ENCODE assay signal across 8 cellular contexts in genomic region chr9:132079391-132080071, GRCh38. TPM values are rescaled to one million over a fixed set of nuclear protein-coding genes. Genes with fewer than 3 reads are reported as not detected.
DNase-seq lines count a peak whose midpoint lies in the region; ATAC-seq and FAIRE-seq lines count a peak whose summit lies in the region.

TSS of gene MED27 (minus strand) at chr9:132079867. CDS start at chr9:132079844, 23 bp downstream.

- no peak for FAIRE-seq in HTR-8/SVneo (lab: Jason Lieb, UNC)

- peaks cover 0 to 3% (median 0%) of the 10 kb centered on the region in 7 donors for H3K9me3 Mint-ChIP-seq in CD4-positive, CD25-positive, alpha-beta regulatory T cell

- no peak within 1 kb of the TSS for H3K14ac ChIP-seq in mesenchymal stem cell (ENCODE audit: low read length in 2 of 2)

- H3K79me1 ChIP-seq in mesenchymal stem cell (replicated peaks; ENCODE audit: low read length, poor library complexity, severe bottlenecking) = peaks cover 19% of the 10 kb centered on the region

- DNase-seq in CD4-positive, CD25-positive, alpha-beta regulatory T cell = peak; percentile 87 to 95 (median 91)
- DNase-seq in HTR-8/SVneo (ENCODE audit: insufficient read length, low spot score) (peak; percentile 85), NOMO-1 treated with DMSO at 0.1 percent for 48 hours (lab: John Stamatoyannopoulos, UW; ENCODE audit: unreplicated experiment) (peak; percentile 95), mesenchymal stem cell (peak; percentile 92)
- DNase-seq in activated CD8-positive, alpha-beta memory T cell treated with anti-CD3 and anti-CD28 coated beads for 4 hours (ENCODE audit: low read depth in 2 of 2) = peak; percentile 90
- DNase-seq in stimulated activated CD8-positive, alpha-beta memory T cell treated with anti-CD3 and anti-CD28 coated beads, Interleukin-12 subunit alpha, Interleukin-12 subunit beta, amount 100 ng/mL, for 24 hours (ENCODE audit: extremely low read depth) = peak; percentile 83

- H3K27ac ChIP-seq in CD4-positive, CD25-positive, alpha-beta regulatory T cell (ENCODE audit: insufficient read depth, low read length, poor library complexity, severe bottlenecking) = peak within 1 kb of the TSS; percentile 44
- H3K27ac ChIP-seq in mesenchymal stem cell (ENCODE audit: low read length, poor library complexity, severe bottlenecking) = no peak within 1 kb of the TSS

- H3K9me3 ChIP-seq in CD4-positive, CD25-positive, alpha-beta regulatory T cell (ENCODE audit: control insufficient read depth in 2 of 2, low read length in 2 of 2) = no peaks in the 10 kb centered on the region
- H3K9me3 ChIP-seq in endocrine pancreas (ENCODE audit: control insufficient read depth, low read length) (no peaks in the 10 kb centered on the region), mesenchymal stem cell (ENCODE audit: control insufficient read depth, low read length) (no peaks in the 10 kb centered on the region)

- no peak within 1 kb of the TSS for H2BK120ac ChIP-seq in mesenchymal stem cell (ENCODE audit: low read depth, low read length)

- no peak within 1 kb of the TSS for H2BK15ac ChIP-seq in mesenchymal stem cell (ENCODE audit: low read depth, poor library complexity, severe bottlenecking)

- peak; percentile 97 to 98 for ATAC-seq in CD4-positive, CD25-positive, alpha-beta regulatory T cell (ENCODE audit: low read depth in 2 of 2)
- ATAC-seq in GM19455 (IDR thresholded peaks at IDR 0.05; ENCODE audit: unreplicated experiment) = peak; percentile 96

- H3K36me3 ChIP-seq in CD4-positive, CD25-positive, alpha-beta regulatory T cell (ENCODE audit: control insufficient read depth, insufficient read depth, low read length) = peaks cover 26% of the 10 kb centered on the region
- H3K36me3 ChIP-seq in endocrine pancreas (ENCODE audit: control insufficient read depth, insufficient read depth, low read length) (no peaks in the 10 kb centered on the region), mesenchymal stem cell (ENCODE audit: control insufficient read depth in 1 of 2, insufficient read depth in 2 of 2, low read depth in 1 of 2, low read length in 2 of 2) (peaks cover 4 to 27% of the 10 kb centered on the region in 2 experiments)

- peaks cover 25% of the 10 kb centered on the region for H3K4me1 ChIP-seq in CD4-positive, CD25-positive, alpha-beta regulatory T cell (ENCODE audit: control insufficient read depth, insufficient read depth, low read length, poor library complexity, severe bottlenecking)
- H3K4me1 ChIP-seq in endocrine pancreas (ENCODE audit: control insufficient read depth, insufficient read depth, low read length) (peaks cover 7% of the 10 kb centered on the region), mesenchymal stem cell (ENCODE audit: control insufficient read depth, insufficient read depth, low read depth, low read length) (peaks cover 5% of the 10 kb centered on the region)

- H3K23ac ChIP-seq in mesenchymal stem cell (ENCODE audit: low read length in 2 of 2) = no peak within 1 kb of the TSS

- H3K4me3 ChIP-seq in CD4-positive, CD25-positive, alpha-beta regulatory T cell (ENCODE audit: low read depth, low read length) = peak within 1 kb of the TSS; percentile 93
- peak within 1 kb of the TSS; percentile 74 for H3K4me3 ChIP-seq in endocrine pancreas (ENCODE audit: control insufficient read depth, insufficient read depth, low read length)
- H3K4me3 ChIP-seq in mesenchymal stem cell (ENCODE audit: insufficient read depth in 1 of 2, low read depth in 1 of 2, low read length in 2 of 2) = peak within 1 kb of the TSS; percentile 72 to 91

- peak within 1 kb of the TSS; percentile 81 for H3K4me2 ChIP-seq in mesenchymal stem cell (ENCODE audit: low read length, poor library complexity, severe bottlenecking)

- peaks cover 19% of the 10 kb centered on the region for H3K36me3 Mint-ChIP-seq in CD4-positive, CD25-positive, alpha-beta regulatory T cell

- H3K9ac ChIP-seq in endocrine pancreas (ENCODE audit: control insufficient read depth, insufficient read depth, low read length) = peak within 1 kb of the TSS; percentile 49
- H3K9ac ChIP-seq in mesenchymal stem cell (ENCODE audit: low read length) = peak within 1 kb of the TSS; percentile 96

- H2BK5ac ChIP-seq in mesenchymal stem cell (ENCODE audit: low read depth, low read length, poor library complexity, severe bottlenecking) = no peak within 1 kb of the TSS

- peaks cover 14 to 51% (median 43%) of the 10 kb centered on the region in 4 donors for H3K4me1 Mint-ChIP-seq in CD4-positive, CD25-positive, alpha-beta regulatory T cell

- peaks cover 10% of the 10 kb centered on the region for H3K27me3 Mint-ChIP-seq in CD4-positive, CD25-positive, alpha-beta regulatory T cell

- H3K18ac ChIP-seq in mesenchymal stem cell (ENCODE audit: low read depth in 1 of 2, low read length in 2 of 2) = peak within 1 kb of the TSS in 1 of 2 experiments; percentile 50

- H2AK5ac ChIP-seq in mesenchymal stem cell (ENCODE audit: low read length, severe bottlenecking) = no peak within 1 kb of the TSS

- H3K4me3 Mint-ChIP-seq in CD4-positive, CD25-positive, alpha-beta regulatory T cell = peak within 1 kb of the TSS; percentile 91 to 99 (median 95)

- H4K8ac ChIP-seq in mesenchymal stem cell (ENCODE audit: low read length) = peak within 1 kb of the TSS; percentile 71

- 1% methylated on average over 41 of the region's 41 CpGs for WGBS in mesenchymal stem cell

- H3K27ac Mint-ChIP-seq in CD4-positive, CD25-positive, alpha-beta regulatory T cell = peak within 1 kb of the TSS; percentile 91 to 98 (median 95)

- peaks cover 5% of the 10 kb centered on the region for H3K27me3 ChIP-seq in CD4-positive, CD25-positive, alpha-beta regulatory T cell (ENCODE audit: control insufficient read depth, insufficient read depth, low read length)
- no peaks in the 10 kb centered on the region for H3K27me3 ChIP-seq in endocrine pancreas (ENCODE audit: control insufficient read depth, insufficient read depth, low read length)
- peaks cover 0 to 8% of the 10 kb centered on the region in 2 experiments for H3K27me3 ChIP-seq in mesenchymal stem cell (ENCODE audit: control insufficient read depth in 1 of 2, insufficient read depth in 1 of 2, low read length in 2 of 2)

- H2BK12ac ChIP-seq in mesenchymal stem cell (ENCODE audit: low read length in 2 of 2) = no peak within 1 kb of the TSS

- no peak within 1 kb of the TSS for H4K91ac ChIP-seq in mesenchymal stem cell (ENCODE audit: low read length)

- no peak within 1 kb of the TSS for H3K4ac ChIP-seq in mesenchymal stem cell (ENCODE audit: low read depth in 1 of 2, low read length in 2 of 2)

- H2AFZ ChIP-seq in mesenchymal stem cell (ENCODE audit: low read depth, low read length) = peak within 1 kb of the TSS; percentile 76

RNA-seq across cellular contexts. Expression of gene MED27, which starts in this region (rescaled TPM):
- total RNA-seq in CD4-positive, CD25-positive, alpha-beta regulatory T cell = 28.7 TPM
- 10 to 100 TPM; 42.6 to 58.5 (median 48.9) TPM for polyA plus RNA-seq in CD4-positive, CD25-positive, alpha-beta regulatory T cell
- 22.9 TPM for polyA plus RNA-seq in mesenchymal stem cell (2013, experiment 1 of 2)
- 23.3 TPM for polyA plus RNA-seq in mesenchymal stem cell (2013, experiment 2 of 2)
